ENCODE assay signal across 12 cellular contexts in the genomic region with DNA sequence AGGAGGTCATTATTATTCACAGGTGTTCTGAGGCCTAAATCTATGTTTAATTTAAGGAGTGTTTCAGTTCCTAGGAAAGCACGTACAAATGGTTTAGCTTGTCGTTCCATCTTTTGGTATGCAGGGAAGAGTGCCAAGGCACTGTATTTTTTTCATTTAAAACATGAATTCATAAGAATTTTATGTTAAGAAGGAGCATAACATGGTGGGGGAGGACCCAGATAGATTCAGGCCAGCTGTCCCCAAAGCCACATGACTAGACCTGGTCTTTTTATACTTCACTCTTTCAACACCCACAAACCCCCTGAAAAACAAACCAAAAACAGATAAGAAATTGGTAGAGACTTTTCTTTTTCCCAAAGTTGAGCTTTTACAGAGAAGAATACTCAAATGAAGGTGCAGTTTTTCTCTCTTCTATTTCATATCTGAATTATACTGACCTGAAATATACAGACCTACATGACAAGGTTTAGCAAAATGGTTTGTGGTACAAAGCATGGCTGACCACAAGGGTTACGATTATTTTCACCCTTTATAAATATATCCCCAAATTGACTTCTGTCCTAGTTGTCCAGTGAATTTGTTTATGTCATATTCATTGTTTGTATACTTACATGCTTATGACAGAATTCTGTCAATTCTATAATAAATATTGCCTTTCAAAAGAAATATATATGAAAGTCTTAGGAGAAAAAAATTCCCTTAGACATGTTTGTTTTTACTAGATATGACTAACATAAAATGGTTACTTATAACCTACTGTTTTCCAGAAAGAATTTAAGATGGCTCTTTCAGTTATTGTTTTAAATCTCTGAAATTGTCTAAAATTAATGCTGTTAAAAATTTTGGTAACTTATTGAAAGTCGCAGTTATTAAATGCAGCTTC.
DNase-seq lines count a peak whose midpoint lies in the region; ATAC-seq, FAIRE-seq and TF ChIP-seq lines count a peak whose summit lies in the region.
"Had no signal": no experiment of that assay in that cellular context is flagged by ENCODE, and none has a peak within 500 bp of the region (broad histone marks: within the 10 kb centered on the region; RNA-seq: fewer than 3 reads in every experiment).

No MANE protein-coding gene starts in this region.

- FAIRE-seq in GM12891 (lab: Jason Lieb, UNC): peak; percentile 28
- FAIRE-seq: colon had no signal

- no peaks in the 10 kb centered on the region for H4K20me1 ChIP-seq in PC-9 (ENCODE audit: insufficient read depth)

- in situ Hi-C loops in gastrocnemius medialis (cut with MboI; ENCODE audit: low sequenced_read_pairs in 4 of 4): loop anchor here in 1 of 4 donors (10.0 kb wide), 1 partner anchor 194 kb away; no protein-coding TSS in a partner anchor

- H3K27me3 Mint-ChIP-seq in endodermal cell (ENCODE audit: insufficient read depth): no peaks in the 10 kb centered on the region

- CTCF ChIA-PET in PC-9 (lab: Charles Lee): interaction anchor here (0.6 to 2.9 kb wide), 5 partner anchors 116 to 193 kb away, joined by 3 to 16 read pairs (median 5); no protein-coding TSS in a partner anchor

- no peak for TF ChIP-seq CTCF in PC-9 (conservative IDR thresholded peaks at IDR 0.05)
- no peak for TF ChIP-seq CTCF in endodermal cell (conservative IDR thresholded peaks at IDR 0.05)
- no peak for TF ChIP-seq CTCF in gastrocnemius medialis (IDR thresholded peaks at IDR 0.05 in 4 of 5, conservative IDR thresholded peaks at IDR 0.05 in 1 of 5)
- no peak for TF ChIP-seq CTCF in upper lobe of right lung (IDR thresholded peaks at IDR 0.05)

- H3K4me3 ChIP-seq in PC-9: 0 out of 2 replicates have a peak overlapping the region, but pooled peaks have one; percentile 2
- H3K4me3 ChIP-seq in endodermal cell (ENCODE audit: low read length): no peak overlapping the region
- no peak overlapping the region for H3K4me3 ChIP-seq in gastrocnemius medialis
- no peak overlapping the region for H3K4me3 ChIP-seq in upper lobe of right lung

- no peak overlapping the region for H2AFZ ChIP-seq in PC-9

- no peaks in the 10 kb centered on the region for H3K9me3 ChIP-seq in PC-9 (ENCODE audit: insufficient read depth, low read depth)
- no peaks in the 10 kb centered on the region for H3K9me3 ChIP-seq in endodermal cell (ENCODE audit: control insufficient read depth, low read length)
- H3K9me3 ChIP-seq in gastrocnemius medialis: no peaks in the 10 kb centered on the region
- H3K9me3 ChIP-seq in upper lobe of right lung: no peaks in the 10 kb centered on the region

- H3K9me2 ChIP-seq in PC-9 (ENCODE audit: insufficient read depth): no peaks in the 10 kb centered on the region

- H3K36me3 ChIP-seq in PC-9 (ENCODE audit: low read depth): peaks cover 32% of the 10 kb centered on the region
- H3K36me3 ChIP-seq in endodermal cell (ENCODE audit: control insufficient read depth, insufficient read depth, low read length): peaks cover 76% of the 10 kb centered on the region
- H3K36me3 ChIP-seq in gastrocnemius medialis: peaks cover 0 to 55% of the 10 kb centered on the region in 2 donors
- peaks cover 53% of the 10 kb centered on the region for H3K36me3 ChIP-seq in upper lobe of right lung

- peak overlapping the region; percentile 39 for H3K4me2 ChIP-seq in PC-9

- H3K4me1 Mint-ChIP-seq in endodermal cell: peaks cover 43% of the 10 kb centered on the region

- H3K4me3 Mint-ChIP-seq in endodermal cell: peak overlapping the region; percentile 20

- peaks cover 36% of the 10 kb centered on the region for H3K36me3 Mint-ChIP-seq in endodermal cell (ENCODE audit: low read depth)

- peaks cover 43% of the 10 kb centered on the region for H3K4me1 ChIP-seq in PC-9 (replicated peaks; ENCODE audit: insufficient read depth)
- H3K4me1 ChIP-seq in endodermal cell (ENCODE audit: control insufficient read depth, insufficient read depth, low read length): peaks cover 3% of the 10 kb centered on the region
- peaks cover 11 to 24% of the 10 kb centered on the region in 2 donors for H3K4me1 ChIP-seq in gastrocnemius medialis
- peaks cover 18% of the 10 kb centered on the region for H3K4me1 ChIP-seq in upper lobe of right lung

- H3K9me3 Mint-ChIP-seq in endodermal cell: no peaks in the 10 kb centered on the region

- 81 to 88% methylated on average over 2 to 4 of the region's 4 CpGs for WGBS in endodermal cell (ENCODE audit: insufficient coverage in 1 of 2, insufficient read length in 1 of 2), 2 experiments

- intact Hi-C loops in PC-9 (cut with micrococcal nuclease; ENCODE audit: unreplicated experiment): no loop called here
- intact Hi-C loops in gastrocnemius medialis (cut with DNase I; ENCODE audit: low total_unique reads): no loop called here
- intact Hi-C loops in upper lobe of right lung (cut with DNase I): no loop called here

- POLR2A ChIA-PET in PC-9 (lab: Charles Lee; ENCODE audit: unreplicated experiment): interaction anchor here (0.6 to 0.9 kb wide), 3 partner anchors 12 to 31 kb away, joined by 5 to 7 read pairs (median 7); no protein-coding TSS in a partner anchor

- DNase-seq in GM12891 (ENCODE audit: insufficient read length, low spot score) (no peak), PC-9 (no peak), endodermal cell (no peak), gastrocnemius medialis (no peak), upper lobe of right lung (no peak), Ammon's horn (ENCODE audit: low spot score) (no peak), substantia nigra (lab: John Stamatoyannopoulos, UW) (no peak)
- DNase-seq: DND-41, hippocampal formation had no signal

- peaks cover 67% of the 10 kb centered on the region for H3F3A ChIP-seq in PC-9 (ENCODE audit: insufficient read depth, low read depth)

- H3K27me3 ChIP-seq in PC-9 (ENCODE audit: insufficient read depth, low read depth): no peaks in the 10 kb centered on the region
- H3K27me3 ChIP-seq in endodermal cell (ENCODE audit: control insufficient read depth, insufficient read depth, low read length, poor library complexity, severe bottlenecking): no peaks in the 10 kb centered on the region
- H3K27me3 ChIP-seq in gastrocnemius medialis: no peaks in the 10 kb centered on the region
- no peaks in the 10 kb centered on the region for H3K27me3 ChIP-seq in upper lobe of right lung

- BruUV-seq in PC-9 (replicated peaks; lab: Mats Ljungman, UMichigan): no TSS peak

- H3K79me2 ChIP-seq in PC-9 (ENCODE audit: low read depth): peaks cover 34% of the 10 kb centered on the region; the same call in 1 of the 2 replicates

- H3K9ac ChIP-seq in endodermal cell (ENCODE audit: extremely low read depth, low read length, poor library complexity, severe bottlenecking): no peak overlapping the region

- ATAC-seq in gastrocnemius medialis: no peak
- ATAC-seq in upper lobe of right lung: no peak
- ATAC-seq in GM21367 (IDR thresholded peaks at IDR 0.05; ENCODE audit: unreplicated experiment): no peak

- H3K27ac Mint-ChIP-seq in endodermal cell: peak overlapping the region; percentile 78

- TF ChIP-seq POLR2A in GM12891 (IDR thresholded peaks at IDR 0.05; ENCODE audit: low read depth, low read length): no peak
- TF ChIP-seq POLR2A in gastrocnemius medialis (IDR thresholded peaks at IDR 0.05): no peak

- H3K27ac ChIP-seq in PC-9 (peak overlapping the region; percentile 66), endodermal cell (ENCODE audit: low read depth, low read length) (no peak overlapping the region), gastrocnemius medialis (peak overlapping the region; percentile 39 to 71 (median 50)), upper lobe of right lung (no peak overlapping the region), substantia nigra (ENCODE audit: low read depth, low read length, poor library complexity, severe bottlenecking) (no peak overlapping the region)
- H3K27ac ChIP-seq: HL-60 had no signal

TF ChIP-seq in GM12891, 5 proteins besides CTCF, POLR2A, EP300 and RAD21:
- no peak for TF ChIP-seq TAF1 (IDR thresholded peaks at IDR 0.05; ENCODE audit: low read depth, low read length)
- no peak for TF ChIP-seq POU2F2 (IDR thresholded peaks at IDR 0.05; ENCODE audit: low read depth, low read length)
- TF ChIP-seq POLR2AphosphoS5 (IDR thresholded peaks at IDR 0.05; ENCODE audit: low read depth, low read length): no peak
- no peak for TF ChIP-seq PAX5 (IDR thresholded peaks at IDR 0.05; ENCODE audit: insufficient read depth, low read length, severe bottlenecking)
- TF ChIP-seq SPI1 (IDR thresholded peaks at IDR 0.05; ENCODE audit: low read depth, low read length): no peak

Comparison
In these comparisons a context has a peak if more than half of its experiments do, and no peak if none do; other contexts are left out.
1. H3K27ac ChIP-seq: peak in PC-9 (single experiment) and gastrocnemius medialis (4 of 4); none in endodermal cell (single experiment), upper lobe of right lung (single experiment) and substantia nigra (single experiment).